1 cellular context compared by ENCODE assay signal in the genomic region with DNA sequence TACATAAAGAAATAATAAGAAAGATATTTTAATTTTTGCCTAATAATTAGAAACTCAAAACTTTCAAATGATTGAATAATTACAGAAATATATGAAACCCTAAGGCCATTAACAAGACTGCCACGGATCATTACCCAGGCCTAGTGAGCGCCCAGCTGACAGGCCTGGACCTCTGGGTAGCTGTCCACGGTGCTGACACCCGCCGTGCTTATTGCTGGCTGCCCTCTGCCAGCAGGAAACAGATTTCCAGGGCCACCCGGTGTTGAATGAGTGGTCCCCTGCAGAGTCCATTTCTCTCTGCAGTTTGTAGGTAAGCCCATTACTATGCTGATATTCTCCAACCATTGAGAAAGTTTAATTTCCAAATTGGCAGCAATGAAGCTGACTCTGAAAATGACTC.
A peak's percentile ranks its signal among the peaks of the same experiment; 100 is the strongest.
TF ChIP-seq lines count a peak whose summit lies in the region.

No MANE protein-coding gene starts in this region.

TF ChIP-seq in K562, 482 proteins besides CTCF, POLR2A, EP300 and RAD21 (continued from another document):
- TF ChIP-seq EHMT2 (IDR thresholded peaks at IDR 0.05) (peak; percentile 89), RCOR1 (IDR thresholded peaks at IDR 0.05; ENCODE audit: borderline replicate concordance in 1 of 2, low read depth in 2 of 2, low read length in 2 of 2) (0 out of 4 replicates have a peak, but pooled peaks of 1 of the 2 experiments have one; percentile 25)
- TF ChIP-seq, protein P1, sequence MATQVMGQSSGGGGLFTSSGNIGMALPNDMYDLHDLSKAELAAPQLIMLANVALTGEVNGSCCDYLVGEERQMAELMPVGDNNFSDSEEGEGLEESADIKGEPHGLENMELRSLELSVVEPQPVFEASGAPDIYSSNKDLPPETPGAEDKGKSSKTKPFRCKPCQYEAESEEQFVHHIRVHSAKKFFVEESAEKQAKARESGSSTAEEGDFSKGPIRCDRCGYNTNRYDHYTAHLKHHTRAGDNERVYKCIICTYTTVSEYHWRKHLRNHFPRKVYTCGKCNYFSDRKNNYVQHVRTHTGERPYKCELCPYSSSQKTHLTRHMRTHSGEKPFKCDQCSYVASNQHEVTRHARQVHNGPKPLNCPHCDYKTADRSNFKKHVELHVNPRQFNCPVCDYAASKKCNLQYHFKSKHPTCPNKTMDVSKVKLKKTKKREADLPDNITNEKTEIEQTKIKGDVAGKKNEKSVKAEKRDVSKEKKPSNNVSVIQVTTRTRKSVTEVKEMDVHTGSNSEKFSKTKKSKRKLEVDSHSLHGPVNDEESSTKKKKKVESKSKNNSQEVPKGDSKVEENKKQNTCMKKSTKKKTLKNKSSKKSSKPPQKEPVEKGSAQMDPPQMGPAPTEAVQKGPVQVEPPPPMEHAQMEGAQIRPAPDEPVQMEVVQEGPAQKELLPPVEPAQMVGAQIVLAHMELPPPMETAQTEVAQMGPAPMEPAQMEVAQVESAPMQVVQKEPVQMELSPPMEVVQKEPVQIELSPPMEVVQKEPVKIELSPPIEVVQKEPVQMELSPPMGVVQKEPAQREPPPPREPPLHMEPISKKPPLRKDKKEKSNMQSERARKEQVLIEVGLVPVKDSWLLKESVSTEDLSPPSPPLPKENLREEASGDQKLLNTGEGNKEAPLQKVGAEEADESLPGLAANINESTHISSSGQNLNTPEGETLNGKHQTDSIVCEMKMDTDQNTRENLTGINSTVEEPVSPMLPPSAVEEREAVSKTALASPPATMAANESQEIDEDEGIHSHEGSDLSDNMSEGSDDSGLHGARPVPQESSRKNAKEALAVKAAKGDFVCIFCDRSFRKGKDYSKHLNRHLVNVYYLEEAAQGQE (CRISPR knock-in tag; IDR thresholded peaks at IDR 0.05; ENCODE audit: low read depth), result peak; percentile 93
